Comparison of ENCODE assay signal across 19 cellular contexts in genomic region chr6:138815221-138815620, GRCh38. TPM values are rescaled to one million over a fixed set of nuclear protein-coding genes. Genes with fewer than 3 reads are reported as not detected.
"Had no signal": no experiment of that assay in that cellular context is flagged by ENCODE, and none has a peak within 500 bp of the region (broad histone marks: within the 10 kb centered on the region; RNA-seq: fewer than 3 reads in every experiment).

No MANE protein-coding gene starts in this region.

- H3K27me3 ChIP-seq: esophagus muscularis mucosa, ovary, spleen had no signal

- H3K36me3 ChIP-seq: esophagus muscularis mucosa, ovary, spleen, thoracic aorta had no signal

- H3K27ac Mint-ChIP-seq: activated B cell treated with CpG ODN at 0.5 μM for 24 hours; activated CD8-positive, alpha-beta T cell treated with anti-CD3 and anti-CD28 coated beads, Interleukin-2, amount 10 ng/mL, durations not matched to agents 7 days and 5 days; activated naive CD8-positive, alpha-beta T cell treated with anti-CD3 and anti-CD28 coated beads for 36 hours; activated T-cell treated with anti-CD3 and anti-CD28 coated beads, Interleukin-2, amount 50 U/mL, for 72 hours had no signal

- DNase-seq: activated B cell treated with CpG ODN at 0.5 μM for 24 hours; activated CD4-positive, alpha-beta T cell treated with anti-CD3 and anti-CD28 coated beads for 48 hours; activated CD8-positive, alpha-beta memory T cell treated with anti-CD3 and anti-CD28 coated beads, Interleukin-2, amount 50 U/mL, for 4 hours; activated CD8-positive, alpha-beta T cell treated with anti-CD3 and anti-CD28 coated beads, Interleukin-2, amount 10 ng/mL, durations not matched to agents 7 days and 5 days; activated naive CD8-positive, alpha-beta T cell treated with anti-CD3 and anti-CD28 coated beads for 36 hours; activated T-cell treated with anti-CD3 and anti-CD28 coated beads, Interleukin-2, amount 50 U/mL, for 72 hours; cortex of kidney; effector CD4-positive, alpha-beta T cell; immature natural killer cell; ovary; spleen; T-helper 2 cell had no signal

- H3K9me3 ChIP-seq: esophagus muscularis mucosa, ovary, spleen, thoracic aorta had no signal

- H3K9me3 Mint-ChIP-seq: activated B cell treated with CpG ODN at 0.5 μM for 24 hours; activated naive CD8-positive, alpha-beta T cell treated with anti-CD3 and anti-CD28 coated beads for 36 hours; activated T-cell treated with anti-CD3 and anti-CD28 coated beads, Interleukin-2, amount 50 U/mL, for 72 hours; brain; central memory CD8-positive, alpha-beta T cell; immature natural killer cell had no signal

- H3K4me3 Mint-ChIP-seq: activated B cell treated with CpG ODN at 0.5 μM for 24 hours; activated CD8-positive, alpha-beta T cell treated with anti-CD3 and anti-CD28 coated beads, Interleukin-2, amount 10 ng/mL, durations not matched to agents 7 days and 5 days; activated naive CD8-positive, alpha-beta T cell treated with anti-CD3 and anti-CD28 coated beads for 36 hours; activated T-cell treated with anti-CD3 and anti-CD28 coated beads, Interleukin-2, amount 50 U/mL, for 72 hours; brain; central memory CD8-positive, alpha-beta T cell; immature natural killer cell; neural crest cell had no signal

- H3K4me1 Mint-ChIP-seq: central memory CD8-positive, alpha-beta T cell; immature natural killer cell had no signal

- H3K27me3 Mint-ChIP-seq: activated B cell treated with CpG ODN at 0.5 μM for 24 hours; activated naive CD8-positive, alpha-beta T cell treated with anti-CD3 and anti-CD28 coated beads for 36 hours; brain; central memory CD8-positive, alpha-beta T cell had no signal

- H3K36me3 Mint-ChIP-seq: activated naive CD8-positive, alpha-beta T cell treated with anti-CD3 and anti-CD28 coated beads for 36 hours; brain; immature natural killer cell had no signal

- H3K27ac ChIP-seq: esophagus muscularis mucosa, ovary, spleen, thoracic aorta had no signal

- H3K4me3 ChIP-seq: esophagus muscularis mucosa, lung, ovary, spleen, thoracic aorta had no signal

RNA-seq across cellular contexts. Expression of gene ECT2L, which starts 19.3 kb away (rescaled TPM):
- total RNA-seq: activated B cell treated with CpG ODN at 0.5 μM for 24 hours; activated CD8-positive, alpha-beta T cell treated with anti-CD3 and anti-CD28 coated beads, Interleukin-2, amount 10 ng/mL, durations not matched to agents 7 days and 5 days; activated naive CD8-positive, alpha-beta T cell treated with anti-CD3 and anti-CD28 coated beads for 36 hours; activated T-cell treated with anti-CD3 and anti-CD28 coated beads, Interleukin-2, amount 50 U/mL, for 72 hours; neural crest cell; pulmonary artery endothelial cell; thoracic aorta had no signal
- polyA plus RNA-seq: immature natural killer cell had no signal
